33 cellular contexts compared by ENCODE assay signal in the genomic region with DNA sequence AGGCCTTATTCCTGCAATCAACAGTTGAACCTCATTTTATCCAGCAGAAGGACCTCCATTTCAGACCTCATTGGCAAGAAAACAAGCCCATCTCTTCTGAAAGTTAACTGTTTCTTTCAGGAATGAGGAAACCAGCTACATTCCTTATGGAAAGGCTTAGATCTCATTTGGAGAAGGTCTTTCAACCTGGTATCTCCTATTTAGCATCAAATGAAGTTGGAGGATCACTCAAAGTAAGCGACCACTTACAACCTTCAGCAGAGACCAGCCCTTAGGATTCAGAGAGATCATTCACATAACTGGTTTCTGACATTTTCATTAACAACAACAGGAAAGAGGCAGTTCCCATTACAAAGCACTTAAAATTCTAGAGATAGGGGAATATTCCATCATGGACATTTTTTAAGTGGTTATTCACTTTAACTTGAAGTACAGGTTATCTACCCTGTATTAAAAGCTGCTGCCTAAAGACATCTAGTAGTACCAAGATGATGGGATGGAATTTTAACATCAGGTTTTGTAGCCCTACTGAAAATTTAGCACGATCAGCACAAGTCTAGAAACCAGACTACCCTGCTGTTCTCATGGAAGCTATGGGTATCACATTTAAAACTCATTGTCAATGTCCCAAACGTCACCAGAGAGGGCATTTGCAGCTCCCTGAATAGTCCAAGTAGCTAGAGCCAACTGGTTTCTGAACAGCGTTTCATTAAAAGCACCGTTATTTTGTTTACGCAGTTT. TPM values are rescaled to one million over a fixed set of nuclear protein-coding genes. Genes with fewer than 3 reads are reported as not detected.
DNase-seq lines count a peak whose midpoint lies in the region; ATAC-seq, FAIRE-seq and TF ChIP-seq lines count a peak whose summit lies in the region.
"Had no signal": no experiment of that assay in that cellular context is flagged by ENCODE, and none has a peak within 500 bp of the region (broad histone marks: within the 10 kb centered on the region; RNA-seq: fewer than 3 reads in every experiment).

No MANE protein-coding gene starts in this region.

- H3K27me3 Mint-ChIP-seq in activated CD4-positive, alpha-beta memory T cell treated with anti-CD3 and anti-CD28 coated beads for 36 hours, result no peaks in the 10 kb centered on the region
- H3K27me3 Mint-ChIP-seq in activated CD4-positive, alpha-beta memory T cell treated with anti-CD3 and anti-CD28 coated beads, Interleukin-2, amount 10 ng/mL, durations not matched to agents 7 days and 5 days, result no peaks in the 10 kb centered on the region
- H3K27me3 Mint-ChIP-seq in memory B cell, result no peaks in the 10 kb centered on the region
- H3K27me3 Mint-ChIP-seq: CD8-positive, alpha-beta memory T cell; effector memory CD8-positive, alpha-beta T cell; type B pancreatic cell had no signal

- H3K4me3 Mint-ChIP-seq in activated CD4-positive, alpha-beta memory T cell treated with anti-CD3 and anti-CD28 coated beads for 36 hours, result no peak overlapping the region
- no peak overlapping the region for H3K4me3 Mint-ChIP-seq in activated CD4-positive, alpha-beta memory T cell treated with anti-CD3 and anti-CD28 coated beads, Interleukin-2, amount 10 ng/mL, durations not matched to agents 7 days and 5 days
- H3K4me3 Mint-ChIP-seq in memory B cell, result no peak overlapping the region
- H3K4me3 Mint-ChIP-seq: CD8-positive, alpha-beta memory T cell; effector memory CD8-positive, alpha-beta T cell; nephron; T-helper 2 cell treated with Interferon-gamma antibody and Interleukin-4, amounts not matched to agents 5 μg/mL and 100 μg/mL, for 36 hours; type B pancreatic cell had no signal

- ATAC-seq in memory B cell (ENCODE audit: low read depth), result no peak
- ATAC-seq in GM19463 (IDR thresholded peaks at IDR 0.05; ENCODE audit: unreplicated experiment), result no peak
- no peak for ATAC-seq in GM19351 (IDR thresholded peaks at IDR 0.05; ENCODE audit: unreplicated experiment)
- ATAC-seq: effector memory CD8-positive, alpha-beta T cell; esophagus mucosa had no signal

- intact Hi-C loops in activated CD4-positive, alpha-beta memory T cell treated with anti-CD3 and anti-CD28 coated beads for 36 hours (cut with micrococcal nuclease), result no loop called here

- H3K4me1 Mint-ChIP-seq in activated CD4-positive, alpha-beta memory T cell treated with anti-CD3 and anti-CD28 coated beads for 36 hours (ENCODE audit: low read depth), result no peaks in the 10 kb centered on the region
- H3K4me1 Mint-ChIP-seq in activated CD4-positive, alpha-beta memory T cell treated with anti-CD3 and anti-CD28 coated beads, Interleukin-2, amount 10 ng/mL, durations not matched to agents 7 days and 5 days, result no peaks in the 10 kb centered on the region
- no peaks in the 10 kb centered on the region for H3K4me1 Mint-ChIP-seq in memory B cell
- H3K4me1 Mint-ChIP-seq: CD8-positive, alpha-beta memory T cell; nephron had no signal

- H3K36me3 Mint-ChIP-seq in activated CD4-positive, alpha-beta memory T cell treated with anti-CD3 and anti-CD28 coated beads for 36 hours, result peaks cover 61% of the 10 kb centered on the region
- peaks cover 75% of the 10 kb centered on the region for H3K36me3 Mint-ChIP-seq in activated CD4-positive, alpha-beta memory T cell treated with anti-CD3 and anti-CD28 coated beads, Interleukin-2, amount 10 ng/mL, durations not matched to agents 7 days and 5 days (ENCODE audit: low read depth)
- peaks cover 36% of the 10 kb centered on the region for H3K36me3 Mint-ChIP-seq in memory B cell

- CTCF ChIA-PET in activated CD4-positive, alpha-beta memory T cell treated with anti-CD3 and anti-CD28 coated beads for 36 hours (lab: Charles Lee), result no interaction called here
- CTCF ChIA-PET in activated CD4-positive, alpha-beta memory T cell treated with anti-CD3 and anti-CD28 coated beads, Interleukin-2, amount 10 ng/mL, durations not matched to agents 7 days and 5 days (lab: Charles Lee), result interaction anchor here (0.7 to 4.4 kb wide), 3 partner anchors 21 to 132 kb away, joined by 3 to 30 read pairs (median 3); no protein-coding TSS in a partner anchor

- peak overlapping the region; percentile 38 for H3K27ac Mint-ChIP-seq in activated CD4-positive, alpha-beta memory T cell treated with anti-CD3 and anti-CD28 coated beads for 36 hours
- no peak overlapping the region for H3K27ac Mint-ChIP-seq in activated CD4-positive, alpha-beta memory T cell treated with anti-CD3 and anti-CD28 coated beads, Interleukin-2, amount 10 ng/mL, durations not matched to agents 7 days and 5 days
- peak overlapping the region; percentile 58 for H3K27ac Mint-ChIP-seq in memory B cell
- H3K27ac Mint-ChIP-seq: effector memory CD8-positive, alpha-beta T cell; nephron; T-helper 2 cell treated with Interferon-gamma antibody and Interleukin-4, amounts not matched to agents 5 μg/mL and 100 μg/mL, for 36 hours; type B pancreatic cell had no signal

- POLR2A ChIA-PET in activated CD4-positive, alpha-beta memory T cell treated with anti-CD3 and anti-CD28 coated beads for 36 hours (lab: Charles Lee), result interaction anchor here (0.7 kb wide), 1 partner anchor 157 kb away, joined by 3 read pairs; no protein-coding TSS in a partner anchor
- POLR2A ChIA-PET in activated CD4-positive, alpha-beta memory T cell treated with anti-CD3 and anti-CD28 coated beads, Interleukin-2, amount 10 ng/mL, durations not matched to agents 7 days and 5 days (lab: Charles Lee), result interaction anchor here (1.6 to 3.0 kb wide), 2 partner anchors 10 to 19 kb away, joined by 5 to 13 read pairs; no protein-coding TSS in a partner anchor

- no peak for DNase-seq in activated CD4-positive, alpha-beta memory T cell treated with anti-CD3 and anti-CD28 coated beads for 36 hours
- DNase-seq in activated CD4-positive, alpha-beta memory T cell treated with anti-CD3 and anti-CD28 coated beads, Interleukin-2, amount 10 ng/mL, durations not matched to agents 7 days and 5 days, result no peak
- no peak for DNase-seq in GM12892 (ENCODE audit: insufficient read length)
- DNase-seq in memory B cell (ENCODE audit: low spot score in 2 of 2), result no peak
- no peak for DNase-seq in NCI-H128 (lab: John Stamatoyannopoulos, UW; ENCODE audit: unreplicated experiment)
- DNase-seq: activated gamma-delta T cell treated with Interleukin-2 at 50 U/mL for 16 hours; amniotic stem cell; BE2C; CD8-positive, alpha-beta memory T cell; colonic mucosa; DMS153; effector memory CD8-positive, alpha-beta T cell; foreskin fibroblast; HCEC 1CT; KG1; kidney glomerular epithelial cell; NCI-H1436 treated with DMSO at 0.1 percent for 48 hours; NCI-H2107; NCI-H446 treated with DMSO at 0.1 percent for 48 hours; NCI-H82; small intestine; stimulated activated CD4-positive, alpha-beta T cell treated with anti-CD3 and anti-CD28 coated beads, Interleukin-1b, Interleukin-23, amount 100 ng/mL, for 48 hours had no signal

- TF ChIP-seq CTCF in VCaP (conservative IDR thresholded peaks at IDR 0.05), result no peak

- no peaks in the 10 kb centered on the region for H3K9me3 Mint-ChIP-seq in activated CD4-positive, alpha-beta memory T cell treated with anti-CD3 and anti-CD28 coated beads for 36 hours
- no peaks in the 10 kb centered on the region for H3K9me3 Mint-ChIP-seq in activated CD4-positive, alpha-beta memory T cell treated with anti-CD3 and anti-CD28 coated beads, Interleukin-2, amount 10 ng/mL, durations not matched to agents 7 days and 5 days
- H3K9me3 Mint-ChIP-seq in memory B cell, result no peaks in the 10 kb centered on the region
- H3K9me3 Mint-ChIP-seq: CD8-positive, alpha-beta memory T cell; effector memory CD8-positive, alpha-beta T cell; nephron; T-helper 2 cell treated with Interferon-gamma antibody and Interleukin-4, amounts not matched to agents 5 μg/mL and 100 μg/mL, for 36 hours; type B pancreatic cell had no signal

- FAIRE-seq in GM12892 (lab: Jason Lieb, UNC), result peak; percentile 27
- FAIRE-seq: GM19239, small intestine had no signal

- peak overlapping the region; percentile 3; the same call in 1 of the 2 replicates for H3K27ac ChIP-seq in VCaP
- H3K27ac ChIP-seq: breast epithelium, colonic mucosa, RWPE1, SK-N-MC had no signal

- TF ChIP-seq POLR2A in GM12892 (IDR thresholded peaks at IDR 0.05; ENCODE audit: low read depth, low read length), result peak; percentile 26; the same call in 1 of the 2 replicates

RNA-seq across cellular contexts. Expression of a gene that starts 30.4 kb away (rescaled TPM):
- 100 to 1,000 TPM; 341 to 347 TPM for total RNA-seq in activated CD4-positive, alpha-beta memory T cell treated with anti-CD3 and anti-CD28 coated beads for 36 hours
- total RNA-seq in activated CD4-positive, alpha-beta memory T cell treated with anti-CD3 and anti-CD28 coated beads, Interleukin-2, amount 10 ng/mL, durations not matched to agents 7 days and 5 days, result 100 to 1,000 TPM; 326 to 330 TPM
- polyA plus RNA-seq in GM12892 (2012; ENCODE audit: missing spikeins), result 339 TPM
